Comparison of ENCODE assay signal across 18 cellular contexts in the genomic region with DNA sequence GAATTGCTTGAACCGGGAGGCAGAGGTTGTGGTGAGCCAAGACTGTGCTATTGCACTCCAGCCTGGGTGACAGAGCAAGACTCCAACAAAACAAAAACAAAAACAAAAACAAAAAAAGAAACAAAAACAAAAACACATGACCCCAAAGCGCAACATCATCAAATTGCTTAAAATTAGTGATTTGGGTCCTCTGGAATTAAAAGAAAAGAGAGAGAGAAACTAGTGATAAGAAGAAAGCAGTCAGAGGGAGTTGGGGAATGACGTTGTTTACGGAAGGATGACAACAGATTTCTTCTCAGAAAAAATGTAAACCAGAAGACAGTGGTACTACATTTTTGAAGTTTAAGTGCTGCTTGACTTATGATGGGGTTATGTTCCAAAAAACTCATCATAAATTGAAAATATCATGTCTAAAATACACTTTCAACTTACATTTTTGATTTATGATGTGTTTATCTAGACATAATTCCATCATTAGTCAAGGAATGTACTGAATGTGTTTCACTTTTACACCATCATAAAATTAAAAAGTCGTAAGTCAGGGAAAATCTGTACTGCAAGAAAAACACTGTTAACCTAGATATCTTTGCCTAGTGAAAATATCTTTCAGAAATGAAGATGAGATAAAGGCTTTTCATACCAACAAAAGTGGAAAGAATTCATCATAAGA.
DNase-seq lines count a peak whose midpoint lies in the region; ATAC-seq, FAIRE-seq and TF ChIP-seq lines count a peak whose summit lies in the region.
"Had no signal": no experiment of that assay in that cellular context is flagged by ENCODE, and none has a peak within 500 bp of the region (broad histone marks: within the 10 kb centered on the region; RNA-seq: fewer than 3 reads in every experiment).

No MANE protein-coding gene starts in this region.

- in situ Hi-C loops in K562 (cut with MboI) = no loop called here

- H3K36me3 ChIP-seq in K562 (ENCODE audit: control insufficient read depth, insufficient read depth, low read length) = no peaks in the 10 kb centered on the region
- H3K36me3 ChIP-seq: HAP-1 had no signal

- TF ChIP-seq CTCF in D721Med (IDR thresholded peaks at IDR 0.05; ENCODE audit: insufficient read depth, missing control alignments) = no peak
- no peak for TF ChIP-seq CTCF in K562 (IDR thresholded peaks at IDR 0.05 in 2 of 3, conservative IDR thresholded peaks at IDR 0.05 in 1 of 3; ENCODE audit: insufficient read depth in 2 of 3, low read depth in 1 of 3, low read length in 3 of 3)
- no peak for TF ChIP-seq CTCF in fibroblast of villous mesenchyme (IDR thresholded peaks at IDR 0.05; ENCODE audit: insufficient read depth, low read depth, low read length)

- no peak overlapping the region for H3K9ac ChIP-seq in K562 (ENCODE audit: insufficient read depth in 1 of 2, low read depth in 2 of 2, low read length in 2 of 2)
- H3K9ac ChIP-seq: BLaER1, GM23248 had no signal

- no peaks in the 10 kb centered on the region for H4K20me1 ChIP-seq in K562 (replicated peaks; ENCODE audit: control insufficient read depth, insufficient read depth, low read length)
- H4K20me1 ChIP-seq: BLaER1 had no signal

- H3K9me1 ChIP-seq in K562 (ENCODE audit: control insufficient read depth, insufficient read depth, low read length) = no peaks in the 10 kb centered on the region

- no peak overlapping the region for H3K4me3 ChIP-seq in K562
- H3K4me3 ChIP-seq in fibroblast of villous mesenchyme (ENCODE audit: low read depth, low read length) = no peak overlapping the region
- H3K4me3 ChIP-seq: BLaER1, GM12878, GM23248, HAP-1 had no signal

- H3K9me3 ChIP-seq in K562 (replicated peaks; ENCODE audit: control insufficient read depth, insufficient read depth, low read depth, low read length) = peaks cover 18% of the 10 kb centered on the region
- H3K9me3 ChIP-seq: HAP-1 had no signal

- POLR2A ChIA-PET in HEK293T (lab: Yijun Ruan, JAX) (no interaction called here), K562 (lab: Yijun Ruan, JAX) (no interaction called here)

- no peak for TF ChIP-seq EP300 in K562 (IDR thresholded peaks at IDR 0.05; ENCODE audit: low read length)

- no peaks in the 10 kb centered on the region for H3K79me2 ChIP-seq in K562 (ENCODE audit: control insufficient read depth, insufficient read depth, low read length)

- H3K27ac ChIP-seq in K562 (ENCODE audit: extremely low read depth, low read depth, low read length) = no peak overlapping the region
- H3K27ac ChIP-seq: BLaER1, GM23248, HL-60 had no signal

- H2AFZ ChIP-seq in K562 (ENCODE audit: low read depth, low read length) = no peak overlapping the region
- H2AFZ ChIP-seq: GM23248 had no signal

- no TSS peak for BruUV-seq in K562 (replicated peaks; lab: Mats Ljungman, UMichigan)

- H3K4me2 ChIP-seq in K562 (ENCODE audit: insufficient read depth, low read length) = no peak overlapping the region
- H3K4me2 ChIP-seq: BLaER1 had no signal

- TF ChIP-seq POLR2A in K562 (conservative IDR thresholded peaks at IDR 0.05) = no peak

- peak; percentile 53 for FAIRE-seq in D721Med (lab: Jason Lieb, UNC)
- no peak for FAIRE-seq in K562 (lab: Jason Lieb, UNC)
- FAIRE-seq: GM12878 had no signal

- intact Hi-C loops in K562 (cut with micrococcal nuclease) = no loop called here

- H3K4me1 ChIP-seq in K562 (replicated peaks in 1 of 2; ENCODE audit: control insufficient read depth in 2 of 2, insufficient read depth in 2 of 2, low read length in 2 of 2) = peaks cover 13 to 25% of the 10 kb centered on the region in 2 experiments; a peak in 4 of 5 replicates
- H3K4me1 ChIP-seq: BLaER1, HAP-1 had no signal

- no peak for TF ChIP-seq RAD21 in K562 (CRISPR knock-in tag; conservative IDR thresholded peaks at IDR 0.05 in 1 of 2, IDR thresholded peaks at IDR 0.05 in 1 of 2)

- H3K27me3 ChIP-seq in K562 (ENCODE audit: control insufficient read depth in 2 of 2, insufficient read depth in 2 of 2, low read length in 2 of 2) = no peaks in the 10 kb centered on the region
- H3K27me3 ChIP-seq: BLaER1 had no signal

- DNase-seq in D721Med (ENCODE audit: insufficient read length, low spot score) (no peak), HEK293T (ENCODE audit: extremely low spot score) (no peak), K562 (ENCODE audit: extremely low read depth in 1 of 4, low spot score in 3 of 4) (no peak), fibroblast of villous mesenchyme (ENCODE audit: low read depth) (peak; percentile 59), activated gamma-delta T cell (lab: John Stamatoyannopoulos, UW) (no peak), NCI-H226 (no peak), LoVo (ENCODE audit: low spot score) (no peak), pons (ENCODE audit: low spot score) (no peak)
- DNase-seq: 8988T; CD4-positive, alpha-beta memory T cell; DMS79 treated with DMSO at 0.1 percent for 48 hours; EL; GM23248; IMR-90 had no signal

- ATAC-seq in K562 = no peak
- ATAC-seq: GM12878 had no signal

- WGBS in K562 (ENCODE audit: insufficient coverage, low coverage, missing lambda C conversion rate) = 82% methylated on average over 5 of the region's 5 CpGs

- CTCF ChIA-PET in HEK293T (lab: Yijun Ruan, JAX) = no interaction called here
- CTCF ChIA-PET in K562 (lab: Yijun Ruan, JAX; ENCODE audit: low intra/inter-chr PET ratio) = no interaction called here

TF ChIP-seq in HEK293T, 16 proteins besides CTCF, POLR2A, EP300 and RAD21:
- TF ChIP-seq FOXK2 (IDR thresholded peaks at IDR 0.05) (no peak), HDGF (IDR thresholded peaks at IDR 0.05; ENCODE audit: borderline replicate concordance) (no peak), NFRKB (IDR thresholded peaks at IDR 0.05) (no peak)
- TF ChIP-seq, protein P1, sequence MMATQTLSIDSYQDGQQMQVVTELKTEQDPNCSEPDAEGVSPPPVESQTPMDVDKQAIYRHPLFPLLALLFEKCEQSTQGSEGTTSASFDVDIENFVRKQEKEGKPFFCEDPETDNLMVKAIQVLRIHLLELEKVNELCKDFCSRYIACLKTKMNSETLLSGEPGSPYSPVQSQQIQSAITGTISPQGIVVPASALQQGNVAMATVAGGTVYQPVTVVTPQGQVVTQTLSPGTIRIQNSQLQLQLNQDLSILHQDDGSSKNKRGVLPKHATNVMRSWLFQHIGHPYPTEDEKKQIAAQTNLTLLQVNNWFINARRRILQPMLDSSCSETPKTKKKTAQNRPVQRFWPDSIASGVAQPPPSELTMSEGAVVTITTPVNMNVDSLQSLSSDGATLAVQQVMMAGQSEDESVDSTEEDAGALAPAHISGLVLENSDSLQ (IDR thresholded peaks at IDR 0.05) = peak; percentile 24; the same call in 1 of the 2 replicates
TF ChIP-seq in HEK293T: peak in this region for 1.

TF ChIP-seq in K562, 482 proteins besides CTCF, POLR2A, EP300 and RAD21 (continues in another document):
- TF ChIP-seq PHF21A (IDR thresholded peaks at IDR 0.05; ENCODE audit: borderline replicate concordance, low read depth) = 0 out of 2 replicates have a peak, but pooled peaks have one; percentile 52
- no peak for TF ChIP-seq NEUROD1 (IDR thresholded peaks at IDR 0.05; ENCODE audit: borderline replicate concordance, low read depth, low read length, partially characterized antibody)
- TF ChIP-seq ZNF316 (IDR thresholded peaks at IDR 0.05) = peak; percentile 91
- TF ChIP-seq ARID2 (IDR thresholded peaks at IDR 0.05) = 0 out of 2 replicates have a peak, but pooled peaks have one; percentile 34
- TF ChIP-seq MAFG (tag; conservative IDR thresholded peaks at IDR 0.05) = peak; percentile 37
- peak; percentile 66; the same call in 1 of the 2 replicates for TF ChIP-seq C11orf30 (IDR thresholded peaks at IDR 0.05; ENCODE audit: low read depth)
- no peak for TF ChIP-seq ZBTB2 (IDR thresholded peaks at IDR 0.05)
- TF ChIP-seq TBP (optimal IDR thresholded peaks at IDR 0.05; ENCODE audit: low read depth, low read length) = no peak
- peak in 1 of 2 experiments; percentile 27 for TF ChIP-seq AFF1 (IDR thresholded peaks at IDR 0.05; ENCODE audit: low read depth in 1 of 2, partially characterized antibody in 2 of 2)
- TF ChIP-seq XRCC3 (IDR thresholded peaks at IDR 0.05) = 0 out of 2 replicates have a peak, but pooled peaks have one; percentile 29
- 0 out of 4 replicates have a peak, but pooled peaks of 1 of the 2 experiments have one; percentile 62 for TF ChIP-seq HDAC1 (IDR thresholded peaks at IDR 0.05)
